8 cellular contexts compared by ENCODE assay signal in genomic region chr9:68584110-68585033, GRCh38. TPM values are rescaled to one million over a fixed set of nuclear protein-coding genes. Genes with fewer than 3 reads are reported as not detected.
DNase-seq lines count a peak whose midpoint lies in the region; ATAC-seq and TF ChIP-seq lines count a peak whose summit lies in the region.

No MANE protein-coding gene starts in this region.

- peak; percentile 95 for ATAC-seq in GM21515 (IDR thresholded peaks at IDR 0.05; ENCODE audit: unreplicated experiment)
- peak; percentile 100 for ATAC-seq in naive thymus-derived CD8-positive, alpha-beta T cell
- ATAC-seq in stimulated activated effector memory CD8-positive, alpha-beta T cell treated with anti-CD3 and anti-CD28 coated beads, Interleukin-12 subunit alpha, Interleukin-12 subunit beta, amount 100 ng/mL, for 72 hours, result peak; percentile 93

- no peak overlapping the region for H3K4me3 Mint-ChIP-seq in naive thymus-derived CD8-positive, alpha-beta T cell
- H3K4me3 Mint-ChIP-seq in stimulated activated effector memory CD8-positive, alpha-beta T cell treated with anti-CD3 and anti-CD28 coated beads, Interleukin-12 subunit alpha, Interleukin-12 subunit beta, amount 100 ng/mL, for 72 hours, result no peak overlapping the region

- H3K27ac ChIP-seq in OCI-LY1 (ENCODE audit: low read depth, low read length, poor library complexity, severe bottlenecking), result no peak overlapping the region

- POLR2A ChIA-PET in naive thymus-derived CD8-positive, alpha-beta T cell (lab: Charles Lee), result no interaction called here

- H3K9ac ChIP-seq in OCI-LY1 (ENCODE audit: low read length), result no peak overlapping the region

- H3K27me3 Mint-ChIP-seq in naive thymus-derived CD8-positive, alpha-beta T cell, result peaks cover 6 to 30% (median 20%) of the 10 kb centered on the region in 5 donors

- no peaks in the 10 kb centered on the region for H3K9me2 ChIP-seq in OCI-LY1 (ENCODE audit: low read depth, low read length)

- H3K4me3 ChIP-seq in OCI-LY1 (ENCODE audit: low read depth, low read length, poor library complexity, severe bottlenecking), result peak overlapping the region; percentile 29

- DNase-seq in DMS 273 treated with DMSO at 0.1 percent for 48 hours (lab: John Stamatoyannopoulos, UW), result peak; percentile 36
- peak; percentile 59 for DNase-seq in HuH-7.5 (ENCODE audit: low spot score)
- peak; percentile 86 for DNase-seq in activated CD8-positive, alpha-beta memory T cell treated with anti-CD3 and anti-CD28 coated beads, Interleukin-2, amount 50 U/mL, for 48 hours
- DNase-seq in erythroblast (lab: John Stamatoyannopoulos, UW), result peak; percentile 90 to 96
- peak; percentile 68 to 88 (median 82) for DNase-seq in naive thymus-derived CD8-positive, alpha-beta T cell
- peak; percentile 63 to 86 for DNase-seq in stimulated activated effector memory CD8-positive, alpha-beta T cell treated with anti-CD3 and anti-CD28 coated beads, Interleukin-12 subunit alpha, Interleukin-12 subunit beta, amount 100 ng/mL, for 72 hours (ENCODE audit: low spot score in 2 of 2)

- H3F3A ChIP-seq in OCI-LY1 (ENCODE audit: insufficient read depth, low read length), result no peaks in the 10 kb centered on the region

- TF ChIP-seq CTCF in OCI-LY1 (IDR thresholded peaks at IDR 0.05; ENCODE audit: low read length), result peak; percentile 100

- H3K9me3 Mint-ChIP-seq in naive thymus-derived CD8-positive, alpha-beta T cell, result no peaks in the 10 kb centered on the region
- H3K9me3 Mint-ChIP-seq in stimulated activated effector memory CD8-positive, alpha-beta T cell treated with anti-CD3 and anti-CD28 coated beads, Interleukin-12 subunit alpha, Interleukin-12 subunit beta, amount 100 ng/mL, for 72 hours, result no peaks in the 10 kb centered on the region

- peaks cover 9% of the 10 kb centered on the region for H3K4me1 ChIP-seq in OCI-LY1 (ENCODE audit: insufficient read depth, low read length, severe bottlenecking)

- no peak overlapping the region for H3K27ac Mint-ChIP-seq in naive thymus-derived CD8-positive, alpha-beta T cell
- H3K27ac Mint-ChIP-seq in stimulated activated effector memory CD8-positive, alpha-beta T cell treated with anti-CD3 and anti-CD28 coated beads, Interleukin-12 subunit alpha, Interleukin-12 subunit beta, amount 100 ng/mL, for 72 hours, result no peak overlapping the region

- H3K4me2 ChIP-seq in OCI-LY1 (ENCODE audit: low read length), result peak overlapping the region; percentile 48; the same call in 1 of the 2 replicates

- no peaks in the 10 kb centered on the region for H3K79me2 ChIP-seq in OCI-LY1 (ENCODE audit: insufficient read depth, low read length)

- TF ChIP-seq POLR2A in erythroblast (IDR thresholded peaks at IDR 0.05; ENCODE audit: low read length), result no peak

- no peaks in the 10 kb centered on the region for H3K36me3 ChIP-seq in OCI-LY1 (ENCODE audit: insufficient read depth, low read length)

- no peaks in the 10 kb centered on the region for H3K36me3 Mint-ChIP-seq in naive thymus-derived CD8-positive, alpha-beta T cell
- no peaks in the 10 kb centered on the region for H3K36me3 Mint-ChIP-seq in stimulated activated effector memory CD8-positive, alpha-beta T cell treated with anti-CD3 and anti-CD28 coated beads, Interleukin-12 subunit alpha, Interleukin-12 subunit beta, amount 100 ng/mL, for 72 hours

- peaks cover 0 to 9% (median 4%) of the 10 kb centered on the region in 4 donors for H3K4me1 Mint-ChIP-seq in naive thymus-derived CD8-positive, alpha-beta T cell
- peaks cover 8% of the 10 kb centered on the region for H3K4me1 Mint-ChIP-seq in stimulated activated effector memory CD8-positive, alpha-beta T cell treated with anti-CD3 and anti-CD28 coated beads, Interleukin-12 subunit alpha, Interleukin-12 subunit beta, amount 100 ng/mL, for 72 hours

- H2AFZ ChIP-seq in OCI-LY1 (ENCODE audit: low read length), result no peak overlapping the region

- no peaks in the 10 kb centered on the region for H3K27me3 ChIP-seq in OCI-LY1 (ENCODE audit: insufficient read depth, low read length)

- H4K20me1 ChIP-seq in OCI-LY1 (ENCODE audit: insufficient read depth, low read length), result no peaks in the 10 kb centered on the region

- H3K9me3 ChIP-seq in OCI-LY1 (ENCODE audit: low read length), result no peaks in the 10 kb centered on the region

RNA-seq across cellular contexts. Expression of gene TMEM252, which starts 43.7 kb away (rescaled TPM):
- not detected for total RNA-seq in naive thymus-derived CD8-positive, alpha-beta T cell
- polyA plus RNA-seq in naive thymus-derived CD8-positive, alpha-beta T cell, result not detected

Comparison
In these comparisons a context has a peak if more than half of its experiments do, and no peak if none do; other contexts are left out.
1. DNase-seq: peak in every context shown above with its lines; median percentile 93 in erythroblast; 86 in activated CD8-positive, alpha-beta memory T cell treated with anti-CD3 and anti-CD28 coated beads, Interleukin-2, amount 50 U/mL, for 48 hours; 82 in naive thymus-derived CD8-positive, alpha-beta T cell; 74 in stimulated activated effector memory CD8-positive, alpha-beta T cell treated with anti-CD3 and anti-CD28 coated beads, Interleukin-12 subunit alpha, Interleukin-12 subunit beta, amount 100 ng/mL, for 72 hours; 59 in HuH-7.5; 36 in DMS 273 treated with DMSO at 0.1 percent for 48 hours.